Comparison of ENCODE assay signal across 1 cellular context in the genomic region with DNA sequence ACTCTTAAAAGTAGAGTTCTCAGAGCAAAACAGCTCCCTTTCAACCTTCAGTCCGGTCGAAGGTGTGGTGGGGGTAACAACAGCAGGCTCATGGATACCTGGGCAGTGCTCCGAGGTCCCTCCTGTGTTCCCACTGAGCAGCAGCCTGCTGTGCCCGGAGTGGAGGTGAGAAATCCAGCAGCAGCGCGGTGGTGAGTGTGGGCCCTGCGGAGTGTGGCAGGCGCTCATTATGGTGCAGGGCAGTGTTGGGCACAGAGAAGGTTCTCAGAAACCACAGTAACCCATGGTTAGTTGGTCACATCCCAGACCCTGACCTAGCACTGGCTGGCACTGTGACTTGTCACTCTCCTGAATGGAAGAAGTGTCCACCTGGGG.
TF ChIP-seq lines count a peak whose summit lies in the region.

No MANE protein-coding gene starts in this region.

TF ChIP-seq in liver, 16 proteins besides CTCF, POLR2A, EP300 and RAD21 (continued from another document):
- TF ChIP-seq, protein P1, sequence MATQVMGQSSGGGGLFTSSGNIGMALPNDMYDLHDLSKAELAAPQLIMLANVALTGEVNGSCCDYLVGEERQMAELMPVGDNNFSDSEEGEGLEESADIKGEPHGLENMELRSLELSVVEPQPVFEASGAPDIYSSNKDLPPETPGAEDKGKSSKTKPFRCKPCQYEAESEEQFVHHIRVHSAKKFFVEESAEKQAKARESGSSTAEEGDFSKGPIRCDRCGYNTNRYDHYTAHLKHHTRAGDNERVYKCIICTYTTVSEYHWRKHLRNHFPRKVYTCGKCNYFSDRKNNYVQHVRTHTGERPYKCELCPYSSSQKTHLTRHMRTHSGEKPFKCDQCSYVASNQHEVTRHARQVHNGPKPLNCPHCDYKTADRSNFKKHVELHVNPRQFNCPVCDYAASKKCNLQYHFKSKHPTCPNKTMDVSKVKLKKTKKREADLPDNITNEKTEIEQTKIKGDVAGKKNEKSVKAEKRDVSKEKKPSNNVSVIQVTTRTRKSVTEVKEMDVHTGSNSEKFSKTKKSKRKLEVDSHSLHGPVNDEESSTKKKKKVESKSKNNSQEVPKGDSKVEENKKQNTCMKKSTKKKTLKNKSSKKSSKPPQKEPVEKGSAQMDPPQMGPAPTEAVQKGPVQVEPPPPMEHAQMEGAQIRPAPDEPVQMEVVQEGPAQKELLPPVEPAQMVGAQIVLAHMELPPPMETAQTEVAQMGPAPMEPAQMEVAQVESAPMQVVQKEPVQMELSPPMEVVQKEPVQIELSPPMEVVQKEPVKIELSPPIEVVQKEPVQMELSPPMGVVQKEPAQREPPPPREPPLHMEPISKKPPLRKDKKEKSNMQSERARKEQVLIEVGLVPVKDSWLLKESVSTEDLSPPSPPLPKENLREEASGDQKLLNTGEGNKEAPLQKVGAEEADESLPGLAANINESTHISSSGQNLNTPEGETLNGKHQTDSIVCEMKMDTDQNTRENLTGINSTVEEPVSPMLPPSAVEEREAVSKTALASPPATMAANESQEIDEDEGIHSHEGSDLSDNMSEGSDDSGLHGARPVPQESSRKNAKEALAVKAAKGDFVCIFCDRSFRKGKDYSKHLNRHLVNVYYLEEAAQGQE (IDR thresholded peaks at IDR 0.05), result no peak
